Comparison of ENCODE assay signal across 29 cellular contexts in genomic region chr5:765948-766631, GRCh38. TPM values are rescaled to one million over a fixed set of nuclear protein-coding genes. Genes with fewer than 3 reads are reported as not detected.
A peak's percentile ranks its signal among the peaks of the same experiment; 100 is the strongest.
DNase-seq lines count a peak whose midpoint lies in the region; ATAC-seq and TF ChIP-seq lines count a peak whose summit lies in the region.
"Had no signal": no experiment of that assay in that cellular context is flagged by ENCODE, and none has a peak within 500 bp of the region (broad histone marks: within the 10 kb centered on the region; RNA-seq: fewer than 3 reads in every experiment).

No MANE protein-coding gene starts in this region.

- no peak overlapping the region for H3K27ac ChIP-seq in suprapubic skin
- no peak overlapping the region for H3K27ac ChIP-seq in caudate nucleus (ENCODE audit: low read depth, low read length)
- H3K27ac ChIP-seq: BLaER1 treated with 17β-estradiol and CSF1 and Interleukin-3, amounts not matched to agents 10 nM and 100 nM; cardiac muscle cell; SK-N-MC; thyroid gland; VCaP had no signal

- no peaks in the 10 kb centered on the region for H3K27me3 Mint-ChIP-seq in activated CD4-positive, alpha-beta memory T cell treated with anti-CD3 and anti-CD28 coated beads, Interleukin-2, amount 10 ng/mL, durations not matched to agents 7 days and 5 days
- H3K27me3 Mint-ChIP-seq in activated CD4-positive, alpha-beta memory T cell treated with anti-CD3 and anti-CD28 coated beads for 36 hours: no peaks in the 10 kb centered on the region

- H3K4me3 ChIP-seq in H7 (ENCODE audit: insufficient read depth, low read depth, low read length): no peak overlapping the region
- no peak overlapping the region for H3K4me3 ChIP-seq in suprapubic skin
- H3K4me3 ChIP-seq: BLaER1 treated with 17β-estradiol and CSF1 and Interleukin-3, amounts not matched to agents 10 nM and 100 nM; cardiac muscle cell; dorsolateral prefrontal cortex; HAP-1; K562; SK-N-MC; smooth muscle cell; thyroid gland had no signal

- CTCF ChIA-PET in activated CD4-positive, alpha-beta memory T cell treated with anti-CD3 and anti-CD28 coated beads, Interleukin-2, amount 10 ng/mL, durations not matched to agents 7 days and 5 days (lab: Charles Lee): no interaction called here
- CTCF ChIA-PET in activated CD4-positive, alpha-beta memory T cell treated with anti-CD3 and anti-CD28 coated beads for 36 hours (lab: Charles Lee): no interaction called here

- H3K9me3 Mint-ChIP-seq in activated CD4-positive, alpha-beta memory T cell treated with anti-CD3 and anti-CD28 coated beads, Interleukin-2, amount 10 ng/mL, durations not matched to agents 7 days and 5 days: peaks cover 3% of the 10 kb centered on the region
- peaks cover 3% of the 10 kb centered on the region for H3K9me3 Mint-ChIP-seq in activated CD4-positive, alpha-beta memory T cell treated with anti-CD3 and anti-CD28 coated beads for 36 hours
- H3K9me3 Mint-ChIP-seq: activated naive CD4-positive, alpha-beta T cell treated with anti-CD3 and anti-CD28 coated beads for 36 hours; T-helper 2 cell treated with Interferon-gamma antibody and Interleukin-4, amounts not matched to agents 5 μg/mL and 100 μg/mL, for 36 hours had no signal

- TF ChIP-seq POLR2A in suprapubic skin (IDR thresholded peaks at IDR 0.05): no peak

- DNase-seq in activated CD4-positive, alpha-beta memory T cell treated with anti-CD3 and anti-CD28 coated beads, Interleukin-2, amount 10 ng/mL, durations not matched to agents 7 days and 5 days: peak; percentile 14
- no peak for DNase-seq in activated CD4-positive, alpha-beta memory T cell treated with anti-CD3 and anti-CD28 coated beads for 36 hours
- peak; percentile 47 for DNase-seq in H7
- peak; percentile 14 for DNase-seq in iPS-NIHi11 (ENCODE audit: low spot score)
- DNase-seq in suprapubic skin (ENCODE audit: low spot score in 2 of 2): peak; percentile 64 to 78
- DNase-seq in NCI-H510A treated with DMSO at 0.1 percent for 48 hours (lab: John Stamatoyannopoulos, UW): no peak
- no peak for DNase-seq in caudate nucleus (lab: John Stamatoyannopoulos, UW)
- DNase-seq: activated CD4-positive, alpha-beta T cell treated with anti-CD3 and anti-CD28 coated beads, Interleukin-2, amount 50 U/mL, for 48 hours; activated naive CD4-positive, alpha-beta T cell treated with anti-CD3 and anti-CD28 coated beads for 36 hours; DND-41; left ventricle myocardium superior; MM.1S; NCI-H1436; stimulated activated CD4-positive, alpha-beta T cell treated with anti-CD3 and anti-CD28 coated beads, Interleukin-2, amount 100 ng/mL, for 48 hours; stimulated activated naive CD4-positive, alpha-beta T cell treated with Interleukin-2 at 50 U/mL for 16 hours; thyroid gland had no signal

- POLR2A ChIA-PET in activated CD4-positive, alpha-beta memory T cell treated with anti-CD3 and anti-CD28 coated beads, Interleukin-2, amount 10 ng/mL, durations not matched to agents 7 days and 5 days (lab: Charles Lee): no interaction called here
- POLR2A ChIA-PET in activated CD4-positive, alpha-beta memory T cell treated with anti-CD3 and anti-CD28 coated beads for 36 hours (lab: Charles Lee): no interaction called here

- no peak for TF ChIP-seq EP300 in suprapubic skin (IDR thresholded peaks at IDR 0.05)

- H3K4me1 ChIP-seq in suprapubic skin: no peaks in the 10 kb centered on the region
- H3K4me1 ChIP-seq: BLaER1 treated with 17β-estradiol and CSF1 and Interleukin-3, amounts not matched to agents 10 nM and 100 nM; HAP-1; thyroid gland had no signal

- no peak for ATAC-seq in HG02798 (IDR thresholded peaks at IDR 0.05; ENCODE audit: poor library complexity, unreplicated experiment)
- ATAC-seq: K562, left ventricle myocardium superior, Panc1 had no signal

- no peak overlapping the region for H3K4me3 Mint-ChIP-seq in activated CD4-positive, alpha-beta memory T cell treated with anti-CD3 and anti-CD28 coated beads, Interleukin-2, amount 10 ng/mL, durations not matched to agents 7 days and 5 days
- H3K4me3 Mint-ChIP-seq in activated CD4-positive, alpha-beta memory T cell treated with anti-CD3 and anti-CD28 coated beads for 36 hours: no peak overlapping the region
- H3K4me3 Mint-ChIP-seq: activated naive CD4-positive, alpha-beta T cell treated with anti-CD3 and anti-CD28 coated beads for 36 hours; T-helper 2 cell treated with Interferon-gamma antibody and Interleukin-4, amounts not matched to agents 5 μg/mL and 100 μg/mL, for 36 hours had no signal

- no peak for TF ChIP-seq CTCF in suprapubic skin (IDR thresholded peaks at IDR 0.05)

- intact Hi-C loops in activated CD4-positive, alpha-beta memory T cell treated with anti-CD3 and anti-CD28 coated beads for 36 hours (cut with micrococcal nuclease): no loop called here

- H3K4me1 Mint-ChIP-seq in activated CD4-positive, alpha-beta memory T cell treated with anti-CD3 and anti-CD28 coated beads, Interleukin-2, amount 10 ng/mL, durations not matched to agents 7 days and 5 days: no peaks in the 10 kb centered on the region
- H3K4me1 Mint-ChIP-seq in activated CD4-positive, alpha-beta memory T cell treated with anti-CD3 and anti-CD28 coated beads for 36 hours (ENCODE audit: low read depth): no peaks in the 10 kb centered on the region

- H3K36me3 Mint-ChIP-seq in activated CD4-positive, alpha-beta memory T cell treated with anti-CD3 and anti-CD28 coated beads, Interleukin-2, amount 10 ng/mL, durations not matched to agents 7 days and 5 days (ENCODE audit: low read depth): no peaks in the 10 kb centered on the region
- H3K36me3 Mint-ChIP-seq in activated CD4-positive, alpha-beta memory T cell treated with anti-CD3 and anti-CD28 coated beads for 36 hours: no peaks in the 10 kb centered on the region

- no peaks in the 10 kb centered on the region for H3K9me3 ChIP-seq in suprapubic skin
- H3K9me3 ChIP-seq: thyroid gland had no signal

- 92% methylated on average over 18 of the region's 18 CpGs for WGBS in suprapubic skin

- no peaks in the 10 kb centered on the region for H3K27me3 ChIP-seq in H7 (ENCODE audit: control insufficient read depth, insufficient read depth, low read length)
- H3K27me3 ChIP-seq in suprapubic skin: no peaks in the 10 kb centered on the region
- H3K27me3 ChIP-seq: BLaER1 treated with 17β-estradiol and CSF1 and Interleukin-3, amounts not matched to agents 10 nM and 100 nM; cardiac muscle cell; dorsolateral prefrontal cortex; thyroid gland had no signal

- no peak overlapping the region for H3K27ac Mint-ChIP-seq in activated CD4-positive, alpha-beta memory T cell treated with anti-CD3 and anti-CD28 coated beads, Interleukin-2, amount 10 ng/mL, durations not matched to agents 7 days and 5 days
- no peak overlapping the region for H3K27ac Mint-ChIP-seq in activated CD4-positive, alpha-beta memory T cell treated with anti-CD3 and anti-CD28 coated beads for 36 hours
- H3K27ac Mint-ChIP-seq: activated naive CD4-positive, alpha-beta T cell treated with anti-CD3 and anti-CD28 coated beads for 36 hours; T-helper 2 cell treated with Interferon-gamma antibody and Interleukin-4, amounts not matched to agents 5 μg/mL and 100 μg/mL, for 36 hours had no signal

- H3K36me3 ChIP-seq in H7 (replicated peaks; ENCODE audit: control insufficient read depth, insufficient read depth, low read length) (no peaks in the 10 kb centered on the region), suprapubic skin (no peaks in the 10 kb centered on the region)
- H3K36me3 ChIP-seq: BLaER1 treated with 17β-estradiol and CSF1 and Interleukin-3, amounts not matched to agents 10 nM and 100 nM; cardiac muscle cell; thyroid gland had no signal

RNA-seq across cellular contexts. Expression of gene ZDHHC11B, which starts 18.4 kb away (rescaled TPM):
- not detected for total RNA-seq in activated CD4-positive, alpha-beta memory T cell treated with anti-CD3 and anti-CD28 coated beads, Interleukin-2, amount 10 ng/mL, durations not matched to agents 7 days and 5 days
- under 1 TPM; 0.34 to 0.67 TPM for total RNA-seq in activated CD4-positive, alpha-beta memory T cell treated with anti-CD3 and anti-CD28 coated beads for 36 hours
- total RNA-seq in H7 (2014; rRNA removed; shearing (Covaris generic)): 0.07 and 0.33 TPM in 2 replicates
- total RNA-seq in suprapubic skin: 10 to 100 TPM in 3 of 4 donors, 1 to 10 TPM in 1; 9.3 to 35.2 (median 19.4) TPM
- total RNA-seq: activated naive CD4-positive, alpha-beta T cell treated with anti-CD3 and anti-CD28 coated beads for 36 hours; epithelial cell of proximal tubule; fibroblast of villous mesenchyme; smooth muscle cell had no signal

Comparison
In these comparisons a context has a peak if more than half of its experiments do, and no peak if none do; other contexts are left out.
1. DNase-seq: peak in activated CD4-positive, alpha-beta memory T cell treated with anti-CD3 and anti-CD28 coated beads, Interleukin-2, amount 10 ng/mL, durations not matched to agents 7 days and 5 days (single experiment), H7 (single experiment), iPS-NIHi11 (single experiment) and suprapubic skin (2 of 2); none in activated CD4-positive, alpha-beta memory T cell treated with anti-CD3 and anti-CD28 coated beads for 36 hours (single experiment), NCI-H510A treated with DMSO at 0.1 percent for 48 hours (single experiment) and caudate nucleus (0 of 61).